In the genomic region with DNA sequence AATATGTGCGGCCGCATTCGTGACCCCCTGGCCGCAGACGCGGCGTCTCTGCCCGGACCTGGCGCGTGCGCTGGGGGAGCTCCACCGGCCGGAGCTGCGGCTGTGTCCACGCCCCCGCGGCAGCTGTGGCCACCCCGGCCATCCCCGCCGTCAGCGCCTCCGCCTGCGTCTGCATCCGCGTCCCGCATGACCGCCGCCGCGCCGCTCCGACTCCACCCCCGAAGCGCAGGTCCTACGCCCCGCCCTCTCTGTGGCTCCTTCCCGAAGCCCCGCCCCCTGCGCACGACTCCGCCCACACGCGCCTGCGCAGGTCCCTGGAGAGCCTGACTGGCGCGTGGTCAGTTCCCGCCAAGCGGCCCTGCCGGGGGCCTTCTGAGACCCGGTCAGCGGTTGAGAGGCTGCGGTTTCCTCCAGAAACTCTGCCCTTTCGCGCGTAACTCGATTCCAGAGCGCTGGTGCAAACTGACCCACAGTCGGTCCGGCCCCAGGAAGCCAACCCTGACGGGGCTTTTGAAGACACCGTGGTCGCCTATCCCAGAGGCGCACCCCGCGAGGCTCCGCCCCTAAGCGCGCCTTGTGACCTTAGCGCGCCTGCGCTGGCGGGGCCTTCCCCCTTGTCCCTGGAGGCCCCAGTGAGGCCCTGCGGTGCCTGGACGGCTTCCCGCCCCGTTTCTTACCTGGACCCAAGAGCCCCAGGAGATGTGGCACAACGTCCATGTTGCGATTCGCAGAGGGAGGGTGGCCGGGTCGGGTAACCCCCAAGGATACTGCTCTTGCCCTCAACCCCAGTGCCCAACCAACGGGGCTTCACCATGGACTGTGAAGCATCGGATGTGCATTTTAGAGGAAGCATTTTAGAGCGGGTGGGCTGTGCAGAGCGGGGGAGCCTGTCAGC, we compare ENCODE assay signal across 8 cellular contexts. TPM values are rescaled to one million over a fixed set of nuclear protein-coding genes. Genes with fewer than 3 reads are reported as not detected.
DNase-seq lines count a peak whose midpoint lies in the region; ATAC-seq lines count a peak whose summit lies in the region.

A gene with protein sequence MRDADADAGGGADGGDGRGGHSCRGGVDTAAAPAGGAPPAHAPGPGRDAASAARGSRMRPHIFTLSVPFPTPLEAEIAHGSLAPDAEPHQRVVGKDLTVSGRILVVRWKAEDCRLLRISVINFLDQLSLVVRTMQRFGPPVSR (minus strand): TSS at position 554 of the 895 bp plus-strand sequence. CDS start 366 bp downstream, at position 188.

- H3K4me3 Mint-ChIP-seq in activated CD8-positive, alpha-beta T cell treated with anti-CD3 and anti-CD28 coated beads, Interleukin-2, amount 10 ng/mL, durations not matched to agents 7 days and 5 days, result peak within 1 kb of the TSS; percentile 79

- peak; percentile 93 for DNase-seq in CD1c-positive myeloid dendritic cell (ENCODE audit: extremely low spot score)
- peak; percentile 90 for DNase-seq in NCI-H82 (lab: John Stamatoyannopoulos, UW)
- peak; percentile 95 for DNase-seq in activated CD8-positive, alpha-beta T cell treated with anti-CD3 and anti-CD28 coated beads, Interleukin-2, amount 10 ng/mL, durations not matched to agents 7 days and 5 days
- peak; percentile 88 for DNase-seq in medulla oblongata (ENCODE audit: extremely low spot score)
- peak; percentile 88 to 94 (median 90) for DNase-seq in stimulated activated CD4-positive, alpha-beta T cell treated with anti-CD3 and anti-CD28 coated beads, TNF-alpha, amount 100 ng/mL, for 48 hours (ENCODE audit: low read depth in 3 of 3)

- no peaks in the 10 kb centered on the region for H3K4me1 ChIP-seq in ectodermal cell (ENCODE audit: control insufficient read depth, insufficient read depth, low read length)

- H3K27me3 ChIP-seq in ectodermal cell (ENCODE audit: control insufficient read depth, insufficient read depth, low read length, poor library complexity, severe bottlenecking), result no peaks in the 10 kb centered on the region

- ATAC-seq in GM19438 (IDR thresholded peaks at IDR 0.05; ENCODE audit: low read depth, unreplicated experiment) (peak; percentile 83), HG03571 (IDR thresholded peaks at IDR 0.05; ENCODE audit: unreplicated experiment) (peak; percentile 88)
- ATAC-seq in activated CD8-positive, alpha-beta T cell treated with anti-CD3 and anti-CD28 coated beads, Interleukin-2, amount 10 ng/mL, durations not matched to agents 7 days and 5 days, result peak; percentile 95

- peaks cover 35% of the 10 kb centered on the region for H3K4me1 Mint-ChIP-seq in activated CD8-positive, alpha-beta T cell treated with anti-CD3 and anti-CD28 coated beads, Interleukin-2, amount 10 ng/mL, durations not matched to agents 7 days and 5 days (ENCODE audit: low read depth)

- POLR2A ChIA-PET in activated CD8-positive, alpha-beta T cell treated with anti-CD3 and anti-CD28 coated beads, Interleukin-2, amount 10 ng/mL, durations not matched to agents 7 days and 5 days (lab: Charles Lee), result interaction anchor here (1.0 to 1.1 kb wide), 2 partner anchors 24 to 80 kb away, joined by 3 to 4 read pairs; no protein-coding TSS in a partner anchor

- WGBS in ectodermal cell, 2 experiments, result 8 to 10% methylated on average over 85 of the region's 85 CpGs

- CTCF ChIA-PET in activated CD8-positive, alpha-beta T cell treated with anti-CD3 and anti-CD28 coated beads, Interleukin-2, amount 10 ng/mL, durations not matched to agents 7 days and 5 days (lab: Charles Lee), result no interaction called here

- H3K9me3 ChIP-seq in ectodermal cell (ENCODE audit: control insufficient read depth, low read length), result no peaks in the 10 kb centered on the region

- peaks cover 12% of the 10 kb centered on the region for H3K36me3 Mint-ChIP-seq in activated CD8-positive, alpha-beta T cell treated with anti-CD3 and anti-CD28 coated beads, Interleukin-2, amount 10 ng/mL, durations not matched to agents 7 days and 5 days (ENCODE audit: low read depth)

- H3K27ac ChIP-seq in ectodermal cell (ENCODE audit: insufficient read depth, low read depth, low read length, poor library complexity, severe bottlenecking), result no peak within 1 kb of the TSS

- no peaks in the 10 kb centered on the region for H3K36me3 ChIP-seq in ectodermal cell (ENCODE audit: control insufficient read depth, insufficient read depth, low read length)

- peak within 1 kb of the TSS; percentile 39 for H3K4me3 ChIP-seq in ectodermal cell (ENCODE audit: insufficient read depth, low read depth, low read length)

- H3K9me3 Mint-ChIP-seq in activated CD8-positive, alpha-beta T cell treated with anti-CD3 and anti-CD28 coated beads, Interleukin-2, amount 10 ng/mL, durations not matched to agents 7 days and 5 days (ENCODE audit: insufficient read depth), result no peaks in the 10 kb centered on the region

- H3K27ac Mint-ChIP-seq in activated CD8-positive, alpha-beta T cell treated with anti-CD3 and anti-CD28 coated beads, Interleukin-2, amount 10 ng/mL, durations not matched to agents 7 days and 5 days, result peak within 1 kb of the TSS; percentile 94

- H3K27me3 Mint-ChIP-seq in activated CD8-positive, alpha-beta T cell treated with anti-CD3 and anti-CD28 coated beads, Interleukin-2, amount 10 ng/mL, durations not matched to agents 7 days and 5 days (ENCODE audit: low read depth), result no peaks in the 10 kb centered on the region

RNA-seq across cellular contexts. Expression of the gene that starts here (rescaled TPM):
- 10 to 100 TPM; 49.6 to 51.0 TPM for total RNA-seq in activated CD8-positive, alpha-beta T cell treated with anti-CD3 and anti-CD28 coated beads, Interleukin-2, amount 10 ng/mL, durations not matched to agents 7 days and 5 days
- 19.7 TPM for polyA plus RNA-seq in ectodermal cell (2013, experiment 1 of 4)
- 22.6 TPM for polyA plus RNA-seq in ectodermal cell (2013, experiment 2 of 4)
- polyA plus RNA-seq in ectodermal cell (2013, experiment 3 of 4), result 27.9 TPM
- 31.0 TPM for polyA plus RNA-seq in ectodermal cell (2013, experiment 4 of 4)
